Comparison of ENCODE assay signal across 1 cellular context in genomic region chr2:72629062-72629461, GRCh38.
TF ChIP-seq lines count a peak whose summit lies in the region.

No MANE protein-coding gene starts in this region.

TF ChIP-seq in IMR-90, 13 proteins besides CTCF, POLR2A, EP300 and RAD21 (continued from another document):
- TF ChIP-seq, protein P1, sequence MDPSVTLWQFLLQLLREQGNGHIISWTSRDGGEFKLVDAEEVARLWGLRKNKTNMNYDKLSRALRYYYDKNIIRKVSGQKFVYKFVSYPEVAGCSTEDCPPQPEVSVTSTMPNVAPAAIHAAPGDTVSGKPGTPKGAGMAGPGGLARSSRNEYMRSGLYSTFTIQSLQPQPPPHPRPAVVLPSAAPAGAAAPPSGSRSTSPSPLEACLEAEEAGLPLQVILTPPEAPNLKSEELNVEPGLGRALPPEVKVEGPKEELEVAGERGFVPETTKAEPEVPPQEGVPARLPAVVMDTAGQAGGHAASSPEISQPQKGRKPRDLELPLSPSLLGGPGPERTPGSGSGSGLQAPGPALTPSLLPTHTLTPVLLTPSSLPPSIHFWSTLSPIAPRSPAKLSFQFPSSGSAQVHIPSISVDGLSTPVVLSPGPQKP (IDR thresholded peaks at IDR 0.05; ENCODE audit: borderline replicate concordance, low read depth, low read length), result no peak
- TF ChIP-seq SMC3 (IDR thresholded peaks at IDR 0.05; ENCODE audit: low read depth, low read length) (no peak), RCOR1 (IDR thresholded peaks at IDR 0.05; ENCODE audit: insufficient replicate concordance, low read length) (no peak), BHLHE40 (IDR thresholded peaks at IDR 0.05; ENCODE audit: low read depth, low read length) (no peak), USF2 (IDR thresholded peaks at IDR 0.05; ENCODE audit: low read depth, low read length) (no peak), MAFK (IDR thresholded peaks at IDR 0.05; ENCODE audit: low read depth, low read length) (no peak)
